2 cellular contexts compared by ENCODE assay signal in the genomic region with DNA sequence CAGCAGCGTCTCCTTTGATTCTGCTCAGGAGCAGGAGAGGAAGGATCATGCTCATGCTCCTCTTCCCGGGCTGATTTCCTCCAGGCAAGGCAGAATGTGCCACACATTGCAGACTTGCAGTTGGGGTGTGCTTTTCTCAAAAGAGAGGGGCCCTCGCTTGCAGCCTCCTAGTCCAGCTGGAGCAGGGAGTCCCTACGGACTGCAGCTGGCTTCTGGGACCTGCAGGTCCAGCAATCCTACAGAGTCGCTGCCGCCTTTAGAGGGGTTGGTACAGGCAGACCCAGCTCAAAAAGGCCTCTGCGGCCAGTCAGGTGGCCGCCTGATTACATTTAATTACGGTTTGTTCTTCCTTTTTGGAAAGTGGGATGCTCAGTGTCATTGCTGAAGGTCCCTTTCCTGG.
TF ChIP-seq lines count a peak whose summit lies in the region.

No MANE protein-coding gene starts in this region.

TF ChIP-seq in IMR-90, 13 proteins besides CTCF, POLR2A, EP300 and RAD21:
- TF ChIP-seq NFE2L2 (IDR thresholded peaks at IDR 0.05; ENCODE audit: low read depth, low read length) (no peak), SMC3 (IDR thresholded peaks at IDR 0.05; ENCODE audit: low read depth, low read length) (no peak), MXI1 (IDR thresholded peaks at IDR 0.05; ENCODE audit: borderline replicate concordance, low read depth, low read length) (no peak), FOS (IDR thresholded peaks at IDR 0.05; ENCODE audit: low read depth, low read length) (no peak), BHLHE40 (IDR thresholded peaks at IDR 0.05; ENCODE audit: low read depth, low read length) (no peak), MAFK (IDR thresholded peaks at IDR 0.05; ENCODE audit: low read depth, low read length) (no peak), CEBPB (IDR thresholded peaks at IDR 0.05; ENCODE audit: low read depth, low read length) (no peak), RCOR1 (IDR thresholded peaks at IDR 0.05; ENCODE audit: insufficient replicate concordance, low read length) (no peak), MAZ (IDR thresholded peaks at IDR 0.05; ENCODE audit: borderline replicate concordance, low read depth, low read length) (no peak), CHD1 (IDR thresholded peaks at IDR 0.05; ENCODE audit: low read depth, low read length) (no peak), RFX5 (IDR thresholded peaks at IDR 0.05; ENCODE audit: low read depth, low read length) (no peak)
- TF ChIP-seq, protein P1, sequence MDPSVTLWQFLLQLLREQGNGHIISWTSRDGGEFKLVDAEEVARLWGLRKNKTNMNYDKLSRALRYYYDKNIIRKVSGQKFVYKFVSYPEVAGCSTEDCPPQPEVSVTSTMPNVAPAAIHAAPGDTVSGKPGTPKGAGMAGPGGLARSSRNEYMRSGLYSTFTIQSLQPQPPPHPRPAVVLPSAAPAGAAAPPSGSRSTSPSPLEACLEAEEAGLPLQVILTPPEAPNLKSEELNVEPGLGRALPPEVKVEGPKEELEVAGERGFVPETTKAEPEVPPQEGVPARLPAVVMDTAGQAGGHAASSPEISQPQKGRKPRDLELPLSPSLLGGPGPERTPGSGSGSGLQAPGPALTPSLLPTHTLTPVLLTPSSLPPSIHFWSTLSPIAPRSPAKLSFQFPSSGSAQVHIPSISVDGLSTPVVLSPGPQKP (IDR thresholded peaks at IDR 0.05; ENCODE audit: borderline replicate concordance, low read depth, low read length): no peak
- TF ChIP-seq, protein P2, sequence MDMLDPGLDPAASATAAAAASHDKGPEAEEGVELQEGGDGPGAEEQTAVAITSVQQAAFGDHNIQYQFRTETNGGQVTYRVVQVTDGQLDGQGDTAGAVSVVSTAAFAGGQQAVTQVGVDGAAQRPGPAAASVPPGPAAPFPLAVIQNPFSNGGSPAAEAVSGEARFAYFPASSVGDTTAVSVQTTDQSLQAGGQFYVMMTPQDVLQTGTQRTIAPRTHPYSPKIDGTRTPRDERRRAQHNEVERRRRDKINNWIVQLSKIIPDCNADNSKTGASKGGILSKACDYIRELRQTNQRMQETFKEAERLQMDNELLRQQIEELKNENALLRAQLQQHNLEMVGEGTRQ (IDR thresholded peaks at IDR 0.05; ENCODE audit: low read depth, low read length): no peak

TF ChIP-seq in H1, 55 proteins besides CTCF, POLR2A, EP300 and RAD21:
- TF ChIP-seq YY1 (IDR thresholded peaks at IDR 0.05; ENCODE audit: low read depth, low read length) (no peak), TEAD4 (IDR thresholded peaks at IDR 0.05; ENCODE audit: low read depth, low read length) (no peak), HDAC2 (IDR thresholded peaks at IDR 0.05; ENCODE audit: borderline replicate concordance in 1 of 2, low read depth in 2 of 2, low read length in 2 of 2) (no peak), CHD2 (IDR thresholded peaks at IDR 0.05; ENCODE audit: low read length) (no peak), SRF (IDR thresholded peaks at IDR 0.05; ENCODE audit: low read depth, low read length) (no peak), BCL11A (IDR thresholded peaks at IDR 0.05; ENCODE audit: low read depth in 2 of 2, low read length in 2 of 2) (no peak), RFX5 (IDR thresholded peaks at IDR 0.05; ENCODE audit: borderline replicate concordance, low read depth, low read length) (no peak), CEBPB (IDR thresholded peaks at IDR 0.05; ENCODE audit: low read depth, low read length) (no peak), SUZ12 (IDR thresholded peaks at IDR 0.05; ENCODE audit: low read length) (no peak), EGR1 (IDR thresholded peaks at IDR 0.05; ENCODE audit: borderline replicate concordance, low read depth, low read length) (no peak), SIRT6 (IDR thresholded peaks at IDR 0.05; ENCODE audit: low read length) (no peak), ASH2L (IDR thresholded peaks at IDR 0.05; ENCODE audit: low read length) (no peak), ATF3 (IDR thresholded peaks at IDR 0.05; ENCODE audit: insufficient read depth, low read depth, low read length) (no peak)
